In genomic region chr20:409697-410559, GRCh38 we compare ENCODE assay signal across 8 cellular contexts. TPM values are rescaled to one million over a fixed set of nuclear protein-coding genes. Genes with fewer than 3 reads are reported as not detected.
DNase-seq lines count a peak whose midpoint lies in the region; ATAC-seq and TF ChIP-seq lines count a peak whose summit lies in the region.

No MANE protein-coding gene starts in this region.

- peak overlapping the region; percentile 88 to 95 (median 91) for H3K4me3 Mint-ChIP-seq in brain

- no peak for TF ChIP-seq CTCF in AG09309 (IDR thresholded peaks at IDR 0.05; ENCODE audit: control insufficient read depth, insufficient read depth, low read depth, low read length, missing control alignments)
- no peak for TF ChIP-seq CTCF in brain (conservative IDR thresholded peaks at IDR 0.05)

- H3K36me3 ChIP-seq in KOPT-K1 (ENCODE audit: insufficient read depth, low read length), result peaks cover 48% of the 10 kb centered on the region
- H3K36me3 ChIP-seq in muscle layer of duodenum (ENCODE audit: control insufficient read depth in 1 of 2, insufficient read depth in 2 of 2, low read length in 2 of 2), result peaks cover 0 to 6% of the 10 kb centered on the region in 2 donors

- no peak for DNase-seq in AG09309 (ENCODE audit: low read depth)
- no peak for DNase-seq in stimulated activated CD4-positive, alpha-beta T cell treated with anti-CD3 and anti-CD28 coated beads, Interleukin-4, amount 100 ng/mL, for 4 hours
- no peak for DNase-seq in NOMO-1 treated with DMSO at 0.1 percent for 48 hours (lab: John Stamatoyannopoulos, UW; ENCODE audit: unreplicated experiment)

- no peak for ATAC-seq in GM19395 (IDR thresholded peaks at IDR 0.05; ENCODE audit: unreplicated experiment)
- no peak for ATAC-seq in HG02840 (IDR thresholded peaks at IDR 0.05; ENCODE audit: low FRiP score, unreplicated experiment)

- peaks cover 6% of the 10 kb centered on the region for H3K27me3 Mint-ChIP-seq in brain

- peaks cover 33% of the 10 kb centered on the region for H3K4me1 Mint-ChIP-seq in brain

- H3K27ac Mint-ChIP-seq in brain, result peak overlapping the region; percentile 71 to 97 (median 92)

- no peaks in the 10 kb centered on the region for H3K27me3 ChIP-seq in muscle layer of duodenum (ENCODE audit: low read depth, low read length)

- H3K9me3 ChIP-seq in KOPT-K1 (ENCODE audit: insufficient read depth, low read length, poor library complexity, severe bottlenecking) (peaks cover 6% of the 10 kb centered on the region), muscle layer of duodenum (ENCODE audit: control insufficient read depth in 1 of 2, low read length in 2 of 2) (no peaks in the 10 kb centered on the region)

- H3K27ac ChIP-seq in KOPT-K1 (ENCODE audit: low read depth, low read length, poor library complexity, severe bottlenecking) (peak overlapping the region; percentile 91), muscle layer of duodenum (ENCODE audit: low read length) (peak overlapping the region; percentile 88)

- peaks cover 8 to 21% of the 10 kb centered on the region in 2 donors for H3K4me1 ChIP-seq in muscle layer of duodenum (ENCODE audit: control insufficient read depth in 1 of 2, insufficient read depth in 2 of 2, low read length in 2 of 2)

- peaks cover 0 to 15% (median 7%) of the 10 kb centered on the region in 5 experiments for H3K9me3 Mint-ChIP-seq in brain

- H3K4me3 ChIP-seq in AG09309 (ENCODE audit: control insufficient read depth, low read depth, low read length) (peak overlapping the region; percentile 99), muscle layer of duodenum (ENCODE audit: low read depth in 1 of 2, low read length in 2 of 2) (peak overlapping the region; percentile 97 to 99)

- peaks cover 50% of the 10 kb centered on the region for H3K36me3 Mint-ChIP-seq in brain

RNA-seq across cellular contexts. Expression of gene RBCK1, which starts 1.8 kb away (rescaled TPM):
- 63.0 TPM for polyA plus RNA-seq in brain (ENCODE audit: insufficient read depth, low read depth, low replicate concordance)

RNA-seq across cellular contexts. Expression of gene TRIB3, which starts 29.4 kb away (rescaled TPM):
- polyA plus RNA-seq in brain (ENCODE audit: insufficient read depth, low read depth, low replicate concordance), result 28.7 TPM

RNA-seq across cellular contexts. Expression of gene TBC1D20, which starts 52.4 kb away (rescaled TPM):
- polyA plus RNA-seq in brain (ENCODE audit: insufficient read depth, low read depth, low replicate concordance), result 32.2 TPM
